9 cellular contexts compared by ENCODE assay signal in the genomic region with DNA sequence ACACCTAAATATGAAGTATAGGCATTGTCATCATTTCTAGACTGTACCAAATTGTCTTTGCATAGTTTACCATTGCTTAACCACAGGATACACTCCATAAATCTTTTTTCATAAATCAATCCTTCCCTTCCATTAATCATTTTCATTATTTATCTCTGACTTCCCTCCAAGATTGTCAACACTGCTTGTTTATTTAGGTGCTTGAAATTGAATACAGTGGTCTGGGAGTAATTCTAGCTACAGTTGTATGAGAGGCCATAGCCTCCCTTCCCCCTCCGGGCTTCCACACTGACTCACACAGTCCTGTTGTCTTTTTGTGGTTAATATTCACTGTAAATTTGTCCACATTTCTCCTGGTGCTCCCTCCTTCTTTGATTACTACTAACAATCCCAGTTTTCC.
DNase-seq lines count a peak whose midpoint lies in the region; ATAC-seq and TF ChIP-seq lines count a peak whose summit lies in the region.
"Had no signal": no experiment of that assay in that cellular context is flagged by ENCODE, and none has a peak within 500 bp of the region (broad histone marks: within the 10 kb centered on the region; RNA-seq: fewer than 3 reads in every experiment).

No MANE protein-coding gene starts in this region.

- DNase-seq in COLO829 (ENCODE audit: low spot score) (peak; percentile 18), NCI-H1092 (lab: John Stamatoyannopoulos, UW) (peak; percentile 67), SK-MEL-5 (ENCODE audit: low read depth, low spot score) (peak; percentile 25), hepatocyte (ENCODE audit: low spot score) (peak; percentile 13), SIG-M5 (lab: John Stamatoyannopoulos, UW) (no peak), omental fat pad (ENCODE audit: low spot score) (no peak)
- DNase-seq in activated CD4-positive, alpha-beta T cell treated with anti-CD3 and anti-CD28 coated beads for 1 hour: no peak
- DNase-seq in effector CD4-positive, alpha-beta T cell: no peak
- DNase-seq: CD4-positive, alpha-beta T cell had no signal

- no peaks in the 10 kb centered on the region for H4K20me1 ChIP-seq in hepatocyte (ENCODE audit: insufficient read depth, poor library complexity, severe bottlenecking)

- H3K4me2 ChIP-seq in hepatocyte: no peak overlapping the region

- in situ Hi-C loops in SK-MEL-5 (cut with HindIII; ENCODE audit: low pct_unique_long_range_greater_than_20kb, low sequenced_read_pairs): no loop called here

- no peaks in the 10 kb centered on the region for H3K79me2 ChIP-seq in hepatocyte

- ATAC-seq in omental fat pad (ENCODE audit: low FRiP score): no peak

- TF ChIP-seq CTCF in hepatocyte (IDR thresholded peaks at IDR 0.05; ENCODE audit: poor library complexity) (no peak), omental fat pad (IDR thresholded peaks at IDR 0.05) (no peak)

- no peaks in the 10 kb centered on the region for H3K9me3 ChIP-seq in hepatocyte (ENCODE audit: low read depth)

- no peaks in the 10 kb centered on the region for H3K4me1 ChIP-seq in hepatocyte (ENCODE audit: insufficient read depth)

- H3K4me3 ChIP-seq in hepatocyte: no peak overlapping the region

- H3K9me2 ChIP-seq in hepatocyte (replicated peaks; ENCODE audit: insufficient read depth): no peaks in the 10 kb centered on the region

- H3K27ac ChIP-seq in hepatocyte: no peak overlapping the region

- H3K36me3 ChIP-seq in hepatocyte (replicated peaks; ENCODE audit: insufficient read depth, low read depth): no peaks in the 10 kb centered on the region

- no peaks in the 10 kb centered on the region for H3K27me3 ChIP-seq in hepatocyte

- no peak overlapping the region for H2AFZ ChIP-seq in hepatocyte

- WGBS in hepatocyte (ENCODE audit: low lambda C conversion rate, missing lambda C conversion rate): 48% methylated on average over 1 of the region's 1 CpG

Comparison
In these comparisons a context has a peak if more than half of its experiments do, and no peak if none do; other contexts are left out.
1. DNase-seq: peak in COLO829 (single experiment), NCI-H1092 (single experiment), SK-MEL-5 (single experiment) and hepatocyte (single experiment); none in SIG-M5 (single experiment), activated CD4-positive, alpha-beta T cell treated with anti-CD3 and anti-CD28 coated beads for 1 hour (single experiment), effector CD4-positive, alpha-beta T cell (single experiment) and omental fat pad (single experiment).